In the genomic region with DNA sequence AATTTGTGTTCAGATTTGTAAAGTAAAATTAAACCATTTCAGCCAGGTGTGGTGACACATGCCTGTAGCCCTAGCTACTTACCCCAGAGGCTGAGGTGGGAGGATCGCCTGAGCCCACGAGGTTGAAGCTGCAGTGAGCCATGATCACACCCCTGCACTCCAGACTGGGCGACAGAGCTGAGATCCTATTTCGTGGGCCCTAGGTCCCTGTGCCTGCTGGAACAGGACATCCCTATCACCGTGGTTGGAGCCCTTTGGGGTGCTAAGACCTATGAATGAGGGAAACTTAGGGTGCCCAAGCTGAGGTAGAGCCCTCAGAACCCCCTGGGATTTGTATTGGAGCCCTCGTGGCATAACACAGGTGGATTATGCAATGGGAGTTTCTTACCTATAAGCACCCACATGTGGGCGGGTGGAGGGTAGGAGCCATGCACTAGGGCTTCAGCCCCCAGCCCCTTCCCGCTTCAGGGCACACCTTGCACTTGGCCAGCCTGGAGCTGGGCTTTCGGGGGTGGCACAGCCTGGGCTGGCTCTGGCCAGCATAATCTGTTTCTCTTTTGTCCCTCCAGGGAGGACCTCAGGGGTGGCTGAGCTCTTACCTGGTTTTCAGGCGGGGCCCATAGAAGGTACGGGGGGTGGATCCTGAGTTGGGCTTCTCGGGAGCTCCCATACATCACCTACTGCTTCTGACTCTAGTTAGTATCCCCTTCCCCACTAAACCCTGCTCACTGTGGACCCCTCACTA, we compare ENCODE assay signal across 1 cellular context.
TF ChIP-seq lines count a peak whose summit lies in the region.

No MANE protein-coding gene starts in this region.

TF ChIP-seq in WTC11, 78 proteins besides CTCF, POLR2A, EP300 and RAD21 (continued from another document):
- TF ChIP-seq SP1 (CRISPR knock-in tag; conservative IDR thresholded peaks at IDR 0.05): no peak
- TF ChIP-seq, protein P1, sequence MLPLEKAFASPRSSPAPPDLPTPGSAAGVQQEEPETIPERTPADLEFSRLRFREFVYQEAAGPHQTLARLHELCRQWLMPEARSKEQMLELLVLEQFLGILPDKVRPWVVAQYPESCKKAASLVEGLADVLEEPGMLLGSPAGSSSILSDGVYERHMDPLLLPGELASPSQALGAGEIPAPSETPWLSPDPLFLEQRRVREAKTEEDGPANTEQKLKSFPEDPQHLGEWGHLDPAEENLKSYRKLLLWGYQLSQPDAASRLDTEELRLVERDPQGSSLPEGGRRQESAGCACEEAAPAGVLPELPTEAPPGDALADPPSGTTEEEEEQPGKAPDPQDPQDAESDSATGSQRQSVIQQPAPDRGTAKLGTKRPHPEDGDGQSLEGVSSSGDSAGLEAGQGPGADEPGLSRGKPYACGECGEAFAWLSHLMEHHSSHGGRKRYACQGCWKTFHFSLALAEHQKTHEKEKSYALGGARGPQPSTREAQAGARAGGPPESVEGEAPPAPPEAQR (CRISPR knock-in tag; IDR thresholded peaks at IDR 0.05): no peak
- TF ChIP-seq, protein P2, sequence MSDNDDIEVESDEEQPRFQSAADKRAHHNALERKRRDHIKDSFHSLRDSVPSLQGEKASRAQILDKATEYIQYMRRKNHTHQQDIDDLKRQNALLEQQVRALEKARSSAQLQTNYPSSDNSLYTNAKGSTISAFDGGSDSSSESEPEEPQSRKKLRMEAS (CRISPR knock-in tag; IDR thresholded peaks at IDR 0.05): no peak
